In the genomic region with DNA sequence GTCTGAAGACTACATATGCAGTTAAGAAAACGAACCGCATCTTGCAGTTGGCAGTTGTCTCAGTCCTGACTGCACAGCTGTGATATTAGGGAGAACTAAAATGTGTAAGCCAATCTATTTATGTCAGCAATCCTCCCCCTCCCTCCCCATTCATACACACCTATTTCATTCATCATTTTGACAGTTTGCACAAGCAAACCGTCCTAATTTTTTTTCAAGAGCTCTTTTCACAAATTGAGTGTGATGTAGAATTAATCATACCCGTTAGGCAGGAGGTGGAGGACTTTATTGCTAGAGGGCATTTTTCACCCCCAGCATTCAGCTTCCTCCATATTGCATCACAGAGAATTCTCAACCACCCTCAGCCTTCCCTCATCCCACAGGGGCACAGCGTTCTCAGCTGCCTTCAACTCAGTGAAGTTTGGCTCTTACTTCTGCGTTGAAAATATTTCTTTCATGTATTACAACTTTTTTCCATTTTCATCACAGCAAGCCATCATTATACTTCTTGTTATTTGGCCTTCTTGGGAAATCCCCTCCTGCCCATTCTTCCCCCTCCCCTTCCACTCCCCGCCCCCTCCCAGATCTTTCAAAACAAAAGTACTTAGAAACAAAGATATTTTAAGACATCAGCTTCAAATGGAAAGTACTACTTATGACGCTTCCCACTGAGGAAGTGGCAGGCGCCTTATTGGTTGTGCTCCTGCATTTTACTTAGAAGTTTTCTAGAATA, we compare ENCODE assay signal across 8 cellular contexts. TPM values are rescaled to one million over a fixed set of nuclear protein-coding genes. Genes with fewer than 3 reads are reported as not detected.
DNase-seq lines count a peak whose midpoint lies in the region; ATAC-seq and TF ChIP-seq lines count a peak whose summit lies in the region.

No MANE protein-coding gene starts in this region.

- H3K27me3 ChIP-seq in BE2C (no peaks in the 10 kb centered on the region), osteoblast (ENCODE audit: insufficient read depth, low read length) (no peaks in the 10 kb centered on the region), upper lobe of right lung (no peaks in the 10 kb centered on the region), mesendoderm (ENCODE audit: insufficient read depth, low read length, poor library complexity) (no peaks in the 10 kb centered on the region)

- ATAC-seq in GM21390 (IDR thresholded peaks at IDR 0.05; ENCODE audit: unreplicated experiment): peak; percentile 55
- ATAC-seq in activated B cell treated with CpG ODN at 0.5 μM for 24 hours (ENCODE audit: low read depth): peak; percentile 81
- ATAC-seq in upper lobe of right lung: peak; percentile 69

- H3K27me3 Mint-ChIP-seq in activated B cell treated with CpG ODN at 0.5 μM for 24 hours: no peaks in the 10 kb centered on the region

- DNase-seq in BE2C (no peak), activated B cell treated with CpG ODN at 0.5 μM for 24 hours (no peak), cardiac fibroblast (ENCODE audit: low read depth in 2 of 2) (peak; percentile 70 to 83), osteoblast (ENCODE audit: insufficient read length, low spot score, missing footprints) (no peak), upper lobe of right lung (no peak), mesendoderm (no peak)

- H3K23ac ChIP-seq in mesendoderm (ENCODE audit: low read length): no peak overlapping the region

- no peaks in the 10 kb centered on the region for H3K79me1 ChIP-seq in mesendoderm (ENCODE audit: low read length)

- H3K18ac ChIP-seq in mesendoderm (ENCODE audit: low read length): no peak overlapping the region

- peak overlapping the region; percentile 18 for H3K27ac ChIP-seq in KOPT-K1 (ENCODE audit: low read depth, low read length, poor library complexity, severe bottlenecking)
- peak overlapping the region; percentile 66 for H3K27ac ChIP-seq in osteoblast (ENCODE audit: low read depth, low read length)
- H3K27ac ChIP-seq in upper lobe of right lung: no peak overlapping the region
- H3K27ac ChIP-seq in mesendoderm (ENCODE audit: low read depth, low read length): no peak overlapping the region

- H3K79me2 ChIP-seq in osteoblast (ENCODE audit: insufficient read depth, low read length): no peaks in the 10 kb centered on the region
- no peaks in the 10 kb centered on the region for H3K79me2 ChIP-seq in mesendoderm (ENCODE audit: control insufficient read depth, insufficient read depth, low read length)

- no peak overlapping the region for H4K8ac ChIP-seq in mesendoderm (ENCODE audit: low read depth, low read length)

- H2BK5ac ChIP-seq in mesendoderm (ENCODE audit: low read length): no peak overlapping the region

- intact Hi-C loops in activated B cell treated with CpG ODN at 0.5 μM for 24 hours (cut with micrococcal nuclease): loop anchor here (1.0 to 5.0 kb wide), 2 partner anchors 76 to 104 kb away; a partner anchor contains a TSS
- intact Hi-C loops in upper lobe of right lung (cut with DNase I): no loop called here

- H3K36me3 ChIP-seq in BE2C (no peaks in the 10 kb centered on the region; the same call in 1 of the 2 replicates), KOPT-K1 (ENCODE audit: insufficient read depth, low read length) (no peaks in the 10 kb centered on the region), osteoblast (ENCODE audit: insufficient read depth, low read length) (no peaks in the 10 kb centered on the region), upper lobe of right lung (no peaks in the 10 kb centered on the region), mesendoderm (ENCODE audit: control insufficient read depth, insufficient read depth, low read length) (no peaks in the 10 kb centered on the region)

- no peak overlapping the region for H4K5ac ChIP-seq in mesendoderm (ENCODE audit: low read length)

- H2BK120ac ChIP-seq in mesendoderm (ENCODE audit: low read depth, low read length): no peak overlapping the region

- no peak overlapping the region for H3K56ac ChIP-seq in mesendoderm (ENCODE audit: low read length)

- H3K4me1 Mint-ChIP-seq in activated B cell treated with CpG ODN at 0.5 μM for 24 hours: peaks cover 50% of the 10 kb centered on the region

- WGBS in mesendoderm (ENCODE audit: extremely low coverage, insufficient coverage, low lambda C conversion rate): no CpG with 5 or more reads among the region's 9 CpGs

- H3K4me3 Mint-ChIP-seq in activated B cell treated with CpG ODN at 0.5 μM for 24 hours: peak overlapping the region; percentile 82

- no peak overlapping the region for H2BK15ac ChIP-seq in mesendoderm (replicated peaks; ENCODE audit: low read depth)

- H3K9me3 Mint-ChIP-seq in activated B cell treated with CpG ODN at 0.5 μM for 24 hours: no peaks in the 10 kb centered on the region

- H3K4me3 ChIP-seq in BE2C (ENCODE audit: low read depth, low read length) (peak overlapping the region; percentile 30), cardiac fibroblast (replicated peaks in 1 of 2; ENCODE audit: low read depth in 2 of 2, low read length in 2 of 2) (peak overlapping the region in 1 of 2 donors; percentile 24), osteoblast (ENCODE audit: insufficient read depth, low read length) (peak overlapping the region; percentile 19), upper lobe of right lung (peak overlapping the region; percentile 4), mesendoderm (ENCODE audit: low read length) (no peak overlapping the region)

- CTCF ChIA-PET in activated B cell treated with CpG ODN at 0.5 μM for 24 hours (lab: Charles Lee): interaction anchor here (1.1 kb wide), 2 partner anchors 54 to 91 kb away, joined by 3 to 5 read pairs; no protein-coding TSS in a partner anchor

- no peaks in the 10 kb centered on the region for H3K36me3 Mint-ChIP-seq in activated B cell treated with CpG ODN at 0.5 μM for 24 hours (ENCODE audit: low read depth)

- H3K27ac Mint-ChIP-seq in activated B cell treated with CpG ODN at 0.5 μM for 24 hours: peak overlapping the region; percentile 95

- no peak overlapping the region for H3K4ac ChIP-seq in mesendoderm (ENCODE audit: low read depth, low read length)

- H3K9me3 ChIP-seq in BE2C (no peaks in the 10 kb centered on the region), KOPT-K1 (ENCODE audit: insufficient read depth, low read length, poor library complexity, severe bottlenecking) (no peaks in the 10 kb centered on the region), osteoblast (ENCODE audit: low read depth, low read length) (no peaks in the 10 kb centered on the region), upper lobe of right lung (no peaks in the 10 kb centered on the region)

- H3K4me1 ChIP-seq in BE2C: peaks cover 10% of the 10 kb centered on the region
- peaks cover 21% of the 10 kb centered on the region for H3K4me1 ChIP-seq in osteoblast (ENCODE audit: insufficient read depth, low read length)
- peaks cover 7% of the 10 kb centered on the region for H3K4me1 ChIP-seq in upper lobe of right lung
- H3K4me1 ChIP-seq in mesendoderm (ENCODE audit: control insufficient read depth, low read depth, low read length): no peaks in the 10 kb centered on the region

- POLR2A ChIA-PET in activated B cell treated with CpG ODN at 0.5 μM for 24 hours (lab: Charles Lee): interaction anchor here (0.6 to 1.2 kb wide), 9 partner anchors 49 to 1856 kb away, joined by 3 to 7 read pairs (median 3); no protein-coding TSS in a partner anchor

- H2AFZ ChIP-seq in osteoblast (ENCODE audit: low read length): peak overlapping the region; percentile 62

- H2AK5ac ChIP-seq in mesendoderm (ENCODE audit: low read length): no peak overlapping the region

- no peak overlapping the region for H3K9ac ChIP-seq in mesendoderm (ENCODE audit: low read length)

- H3K4me2 ChIP-seq in osteoblast (ENCODE audit: insufficient read depth, low read length) (peak overlapping the region; percentile 55), mesendoderm (ENCODE audit: low read length) (no peak overlapping the region)

- no peaks in the 10 kb centered on the region for H4K20me1 ChIP-seq in osteoblast (ENCODE audit: insufficient read depth, low read length)

- TF ChIP-seq CTCF in BE2C (IDR thresholded peaks at IDR 0.05; ENCODE audit: low read depth, low read length) (no peak), activated B cell treated with CpG ODN at 0.5 μM for 24 hours (IDR thresholded peaks at IDR 0.05) (no peak), cardiac fibroblast (IDR thresholded peaks at IDR 0.05; ENCODE audit: low read depth, low read length) (no peak), osteoblast (IDR thresholded peaks at IDR 0.05; ENCODE audit: extremely low read depth, low read depth, low read length) (no peak), upper lobe of right lung (IDR thresholded peaks at IDR 0.05) (no peak)

RNA-seq across cellular contexts. Expression of a gene that starts 37.5 kb away (rescaled TPM):
- 1.9 TPM for polyA plus RNA-seq in BE2C (2012; ENCODE audit: insufficient read depth, insufficient read length, low read depth)
- total RNA-seq in activated B cell treated with CpG ODN at 0.5 μM for 24 hours (not detected in 2 replicates), osteoblast (not detected in 2 replicates), upper lobe of right lung (not detected)
- 0.03 TPM for polyA plus RNA-seq in mesendoderm (2013, experiment 1 of 2)
- 0.01 TPM for polyA plus RNA-seq in mesendoderm (2013, experiment 2 of 2)

Comparison
In these comparisons a context has a peak if more than half of its experiments do, and no peak if none do; other contexts are left out.
1. DNase-seq: peak in cardiac fibroblast (2 of 2); none in BE2C (single experiment), activated B cell treated with CpG ODN at 0.5 μM for 24 hours (single experiment), osteoblast (single experiment), upper lobe of right lung (single experiment) and mesendoderm (single experiment).
2. H3K27ac ChIP-seq: peak in KOPT-K1 (single experiment) and osteoblast (single experiment); none in upper lobe of right lung (single experiment) and mesendoderm (single experiment).
3. Peak in every context shown above with its lines, with median percentiles within 50 percentile points of each other: ATAC-seq.